In genomic region chr1:167749741-167750140, GRCh38 we compare ENCODE assay signal across 3 cellular contexts.
A peak's percentile ranks its signal among the peaks of the same experiment; 100 is the strongest.
TF ChIP-seq lines count a peak whose summit lies in the region.

No MANE protein-coding gene starts in this region.

TF ChIP-seq in SK-N-SH treated with all-trans-retinoic acid at 6 μM for 48 hours, 23 proteins besides CTCF, POLR2A, EP300 and RAD21:
- TF ChIP-seq TCF4 (CRISPR knock-in tag; IDR thresholded peaks at IDR 0.05; ENCODE audit: borderline replicate concordance): no peak
- no peak for TF ChIP-seq SNAI2 (CRISPR knock-in tag; IDR thresholded peaks at IDR 0.05)
- TF ChIP-seq ZNF565 (CRISPR knock-in tag; conservative IDR thresholded peaks at IDR 0.05; ENCODE audit: low read depth): no peak
- no peak for TF ChIP-seq PPARA (CRISPR knock-in tag; IDR thresholded peaks at IDR 0.05; ENCODE audit: borderline replicate concordance)
- TF ChIP-seq, protein P1, sequence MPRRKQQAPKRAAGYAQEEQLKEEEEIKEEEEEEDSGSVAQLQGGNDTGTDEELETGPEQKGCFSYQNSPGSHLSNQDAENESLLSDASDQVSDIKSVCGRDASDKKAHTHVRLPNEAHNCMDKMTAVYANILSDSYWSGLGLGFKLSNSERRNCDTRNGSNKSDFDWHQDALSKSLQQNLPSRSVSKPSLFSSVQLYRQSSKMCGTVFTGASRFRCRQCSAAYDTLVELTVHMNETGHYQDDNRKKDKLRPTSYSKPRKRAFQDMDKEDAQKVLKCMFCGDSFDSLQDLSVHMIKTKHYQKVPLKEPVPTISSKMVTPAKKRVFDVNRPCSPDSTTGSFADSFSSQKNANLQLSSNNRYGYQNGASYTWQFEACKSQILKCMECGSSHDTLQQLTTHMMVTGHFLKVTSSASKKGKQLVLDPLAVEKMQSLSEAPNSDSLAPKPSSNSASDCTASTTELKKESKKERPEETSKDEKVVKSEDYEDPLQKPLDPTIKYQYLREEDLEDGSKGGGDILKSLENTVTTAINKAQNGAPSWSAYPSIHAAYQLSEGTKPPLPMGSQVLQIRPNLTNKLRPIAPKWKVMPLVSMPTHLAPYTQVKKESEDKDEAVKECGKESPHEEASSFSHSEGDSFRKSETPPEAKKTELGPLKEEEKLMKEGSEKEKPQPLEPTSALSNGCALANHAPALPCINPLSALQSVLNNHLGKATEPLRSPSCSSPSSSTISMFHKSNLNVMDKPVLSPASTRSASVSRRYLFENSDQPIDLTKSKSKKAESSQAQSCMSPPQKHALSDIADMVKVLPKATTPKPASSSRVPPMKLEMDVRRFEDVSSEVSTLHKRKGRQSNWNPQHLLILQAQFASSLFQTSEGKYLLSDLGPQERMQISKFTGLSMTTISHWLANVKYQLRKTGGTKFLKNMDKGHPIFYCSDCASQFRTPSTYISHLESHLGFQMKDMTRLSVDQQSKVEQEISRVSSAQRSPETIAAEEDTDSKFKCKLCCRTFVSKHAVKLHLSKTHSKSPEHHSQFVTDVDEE (CRISPR knock-in tag; IDR thresholded peaks at IDR 0.05): no peak
- TF ChIP-seq CSDC2 (CRISPR knock-in tag; IDR thresholded peaks at IDR 0.05): no peak
- no peak for TF ChIP-seq ISL1 (CRISPR knock-in tag; IDR thresholded peaks at IDR 0.05)
- no peak for TF ChIP-seq TOX (CRISPR knock-in tag; IDR thresholded peaks at IDR 0.05; ENCODE audit: borderline replicate concordance)
- TF ChIP-seq ARNTL (CRISPR knock-in tag; IDR thresholded peaks at IDR 0.05; ENCODE audit: borderline replicate concordance, low read depth): no peak
- no peak for TF ChIP-seq GLIS3 (CRISPR knock-in tag; IDR thresholded peaks at IDR 0.05)
- no peak for TF ChIP-seq ZNF8 (CRISPR knock-in tag; IDR thresholded peaks at IDR 0.05)

TF ChIP-seq in SK-N-SH, 30 proteins besides CTCF, POLR2A, EP300 and RAD21:
- TF ChIP-seq PBX3 (IDR thresholded peaks at IDR 0.05): no peak
- no peak for TF ChIP-seq USF1 (IDR thresholded peaks at IDR 0.05; ENCODE audit: borderline replicate concordance, low read depth)
- no peak for TF ChIP-seq MAX (IDR thresholded peaks at IDR 0.05; ENCODE audit: low read depth)
- TF ChIP-seq FOXJ3 (CRISPR knock-in tag; IDR thresholded peaks at IDR 0.05): no peak
- no peak for TF ChIP-seq MEF2A (IDR thresholded peaks at IDR 0.05; ENCODE audit: borderline replicate concordance, low read depth)
- no peak for TF ChIP-seq EZH2phosphoT487 (IDR thresholded peaks at IDR 0.05; ENCODE audit: borderline replicate concordance, low read depth)
- no peak for TF ChIP-seq CHD2 (IDR thresholded peaks at IDR 0.05; ENCODE audit: low read length, partially characterized antibody)
- TF ChIP-seq YY1 (IDR thresholded peaks at IDR 0.05; ENCODE audit: low read depth): no peak
- no peak for TF ChIP-seq TAF1 (IDR thresholded peaks at IDR 0.05; ENCODE audit: borderline replicate concordance, low read depth, low read length)
- TF ChIP-seq NFIC (IDR thresholded peaks at IDR 0.05; ENCODE audit: borderline replicate concordance): no peak
- TF ChIP-seq RFX5 (IDR thresholded peaks at IDR 0.05; ENCODE audit: low read length): no peak
- TF ChIP-seq SMC3 (IDR thresholded peaks at IDR 0.05; ENCODE audit: low read depth, low read length): no peak
- TF ChIP-seq GATA2 (CRISPR knock-in tag; IDR thresholded peaks at IDR 0.05): no peak

TF ChIP-seq in K562, 482 proteins besides CTCF, POLR2A, EP300 and RAD21:
- TF ChIP-seq TARDBP (IDR thresholded peaks at IDR 0.05) (no peak), DMBX1 (CRISPR knock-in tag; IDR thresholded peaks at IDR 0.05; ENCODE audit: borderline replicate concordance) (no peak), ZBED1 (IDR thresholded peaks at IDR 0.05) (no peak)
- TF ChIP-seq, protein P2, sequence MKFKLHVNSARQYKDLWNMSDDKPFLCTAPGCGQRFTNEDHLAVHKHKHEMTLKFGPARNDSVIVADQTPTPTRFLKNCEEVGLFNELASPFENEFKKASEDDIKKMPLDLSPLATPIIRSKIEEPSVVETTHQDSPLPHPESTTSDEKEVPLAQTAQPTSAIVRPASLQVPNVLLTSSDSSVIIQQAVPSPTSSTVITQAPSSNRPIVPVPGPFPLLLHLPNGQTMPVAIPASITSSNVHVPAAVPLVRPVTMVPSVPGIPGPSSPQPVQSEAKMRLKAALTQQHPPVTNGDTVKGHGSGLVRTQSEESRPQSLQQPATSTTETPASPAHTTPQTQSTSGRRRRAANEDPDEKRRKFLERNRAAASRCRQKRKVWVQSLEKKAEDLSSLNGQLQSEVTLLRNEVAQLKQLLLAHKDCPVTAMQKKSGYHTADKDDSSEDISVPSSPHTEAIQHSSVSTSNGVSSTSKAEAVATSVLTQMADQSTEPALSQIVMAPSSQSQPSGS (CRISPR knock-in tag; IDR thresholded peaks at IDR 0.05): no peak
- TF ChIP-seq, protein P3, sequence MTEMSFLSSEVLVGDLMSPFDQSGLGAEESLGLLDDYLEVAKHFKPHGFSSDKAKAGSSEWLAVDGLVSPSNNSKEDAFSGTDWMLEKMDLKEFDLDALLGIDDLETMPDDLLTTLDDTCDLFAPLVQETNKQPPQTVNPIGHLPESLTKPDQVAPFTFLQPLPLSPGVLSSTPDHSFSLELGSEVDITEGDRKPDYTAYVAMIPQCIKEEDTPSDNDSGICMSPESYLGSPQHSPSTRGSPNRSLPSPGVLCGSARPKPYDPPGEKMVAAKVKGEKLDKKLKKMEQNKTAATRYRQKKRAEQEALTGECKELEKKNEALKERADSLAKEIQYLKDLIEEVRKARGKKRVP (CRISPR knock-in tag; IDR thresholded peaks at IDR 0.05): 0 out of 2 replicates have a peak, but pooled peaks have one; percentile 21
TF ChIP-seq in K562: peak in this region for 1.
